Comparison of ENCODE assay signal across 26 cellular contexts in the genomic region with DNA sequence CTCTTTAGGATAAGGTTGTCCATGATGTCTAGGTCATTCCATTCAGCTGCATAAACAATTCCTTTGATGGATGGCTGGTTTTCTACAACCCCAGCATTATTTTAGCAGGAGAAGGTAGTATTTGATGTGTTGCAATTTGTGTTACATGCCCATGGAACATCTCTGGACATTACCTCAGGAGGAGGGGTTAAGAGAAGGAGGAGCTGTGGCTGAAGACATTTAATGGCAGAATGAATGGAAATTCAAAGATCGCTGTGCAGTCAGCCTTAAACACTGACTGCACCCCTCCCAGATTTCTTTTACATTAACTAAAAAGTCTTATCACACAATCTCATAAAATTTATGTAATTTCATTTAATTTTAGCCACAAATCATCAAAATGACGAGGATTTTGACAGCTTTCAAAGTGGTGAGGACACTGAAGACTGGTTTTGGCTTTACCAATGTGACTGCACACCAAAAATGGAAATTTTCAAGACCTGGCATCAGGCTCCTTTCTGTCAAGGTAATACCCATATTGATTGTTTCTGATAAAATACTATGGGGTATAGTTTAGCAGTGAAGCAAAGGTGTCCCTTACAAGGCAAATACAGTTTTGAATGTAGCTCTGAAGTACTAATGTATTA. TPM values are rescaled to one million over a fixed set of nuclear protein-coding genes. Genes with fewer than 3 reads are reported as not detected.
DNase-seq lines count a peak whose midpoint lies in the region; ATAC-seq, FAIRE-seq and TF ChIP-seq lines count a peak whose summit lies in the region.
"Had no signal": no experiment of that assay in that cellular context is flagged by ENCODE, and none has a peak within 500 bp of the region (broad histone marks: within the 10 kb centered on the region; RNA-seq: fewer than 3 reads in every experiment).

CPS1 (plus strand) TSS at position 245 of the 626 bp plus-strand sequence; CDS start at position 380, 135 bp downstream.

- H4K91ac ChIP-seq in H1 (replicated peaks; ENCODE audit: insufficient read length, low read length): peak within 1 kb of the TSS; percentile 55

- H2AFZ ChIP-seq in H1 (ENCODE audit: low read length): no peak within 1 kb of the TSS

- no peak within 1 kb of the TSS for H3K56ac ChIP-seq in H1 (replicated peaks; ENCODE audit: insufficient read length, low read depth, low read length)

- H3K36me3 ChIP-seq in cardiac muscle cell: no peaks in the 10 kb centered on the region
- no peaks in the 10 kb centered on the region for H3K36me3 ChIP-seq in H1 (ENCODE audit: control insufficient read depth in 2 of 4, insufficient read depth in 4 of 4, low read length in 3 of 4)
- peaks cover 0 to 12% (median 0%) of the 10 kb centered on the region in 4 donors for H3K36me3 ChIP-seq in right lobe of liver
- H3K36me3 ChIP-seq: heart left ventricle had no signal

- no peaks in the 10 kb centered on the region for H3K79me2 ChIP-seq in H1 (ENCODE audit: control insufficient read depth in 1 of 2, insufficient read depth in 2 of 2, low read length in 2 of 2)

- POLR2A ChIA-PET in H1 (lab: Charles Lee; ENCODE audit: partially characterized antibody): interaction anchor here (1.1 to 1.4 kb wide), 2 partner anchors 8 to 10 kb away, joined by 3 to 5 read pairs; no protein-coding TSS in a partner anchor

- H3K4me3 ChIP-seq in cardiac muscle cell (no peak within 1 kb of the TSS), right cardiac atrium (ENCODE audit: low read length) (no peak within 1 kb of the TSS), H1 (ENCODE audit: extremely low read depth in 1 of 4, insufficient read depth in 2 of 4, low read depth in 3 of 4, low read length in 4 of 4) (peak within 1 kb of the TSS in 1 of 4 experiments; percentile 5; a peak in 1 of 8 replicates), right lobe of liver (peak within 1 kb of the TSS; percentile 39 to 67 (median 55))
- H3K4me3 ChIP-seq: heart left ventricle, lung had no signal

- H2AK5ac ChIP-seq in H1 (ENCODE audit: low read depth, low read length): no peak within 1 kb of the TSS

- WGBS in right cardiac atrium: 85% methylated on average over 2 of the region's 2 CpGs
- WGBS in H1 (ENCODE audit: extremely low coverage in 1 of 2, insufficient coverage in 1 of 2, insufficient read length in 1 of 2, insufficient replicate concordance in 2 of 2, low coverage in 1 of 2, low lambda C conversion rate in 2 of 2, missing lambda C conversion rate in 1 of 2), 2 experiments: 95% methylated on average over 2 of the region's 2 CpGs; no CpG with 5 or more reads in 1 of the 2 experiments
- WGBS in right lobe of liver (ENCODE audit: insufficient coverage, low coverage, low lambda C conversion rate, missing lambda C conversion rate): 12% methylated on average over 2 of the region's 2 CpGs

- H3K9me3 Mint-ChIP-seq in activated naive CD4-positive, alpha-beta T cell treated with anti-CD3 and anti-CD28 coated beads, Interleukin-2, amount 10 ng/mL, durations not matched to agents 7 days and 5 days: no peaks in the 10 kb centered on the region
- H3K9me3 Mint-ChIP-seq: central memory CD8-positive, alpha-beta T cell; stimulated activated naive CD8-positive, alpha-beta T cell treated with anti-CD3 and anti-CD28 coated beads, Interleukin-15, amount 100 ng/mL, for 72 hours; T-helper 1 cell treated with Interleukin-12 subunit alpha and Interleukin-12 subunit beta and Interleukin-4 antibody, amounts not matched to agents 30 μg/mL and 1 μg/mL, for 36 hours had no signal

- DNase-seq in cardiac muscle cell (ENCODE audit: low read depth in 1 of 2, low spot score in 1 of 2) (no peak), right cardiac atrium (no peak), H1 (ENCODE audit: low read depth in 1 of 2, low spot score in 2 of 2) (no peak), right lobe of liver (peak in 1 of 3 donors; percentile 59), NCI-H82 treated with DMSO at 0.1 percent for 48 hours (lab: John Stamatoyannopoulos, UW; ENCODE audit: unreplicated experiment) (no peak), epidermal melanocyte (ENCODE audit: insufficient read length, low spot score) (no peak)
- DNase-seq in activated naive CD4-positive, alpha-beta T cell treated with anti-CD3 and anti-CD28 coated beads, Interleukin-2, amount 10 ng/mL, durations not matched to agents 7 days and 5 days: no peak
- DNase-seq in stimulated activated naive CD4-positive, alpha-beta T cell (lab: John Stamatoyannopoulos, UW): no peak
- DNase-seq: activated CD4-positive, alpha-beta T cell treated with anti-CD3 and anti-CD28 coated beads, Interleukin-2, amount 50 U/mL, for 1 hour; activated gamma-delta T cell treated with Interleukin-2 at 50 U/mL for 16 hours; GF-D8; heart left ventricle; immature natural killer cell; KBM-7; NCI-H1092; NCI-H2081 treated with DMSO at 0.1 percent for 48 hours; NCI-H446 treated with DMSO at 0.1 percent for 48 hours; stimulated activated CD4-positive, alpha-beta T cell treated with anti-CD3 and anti-CD28 coated beads, Interleukin-2, amount 100 ng/mL, for 48 hours; stimulated activated naive CD8-positive, alpha-beta T cell treated with anti-CD3 and anti-CD28 coated beads, Interleukin-15, amount 100 ng/mL, for 72 hours; trophoblast cell had no signal

- H3K9me3 ChIP-seq in cardiac muscle cell (ENCODE audit: low read depth) (no peaks in the 10 kb centered on the region), right cardiac atrium (ENCODE audit: control insufficient read depth, low read length) (no peaks in the 10 kb centered on the region), H1 (ENCODE audit: insufficient read depth in 2 of 2, low read depth in 1 of 2, low read length in 1 of 2) (no peaks in the 10 kb centered on the region), right lobe of liver (no peaks in the 10 kb centered on the region)
- H3K9me3 ChIP-seq: heart left ventricle had no signal

- no peaks in the 10 kb centered on the region for H3K36me3 Mint-ChIP-seq in activated naive CD4-positive, alpha-beta T cell treated with anti-CD3 and anti-CD28 coated beads, Interleukin-2, amount 10 ng/mL, durations not matched to agents 7 days and 5 days
- H3K36me3 Mint-ChIP-seq: immature natural killer cell had no signal

- H2BK20ac ChIP-seq in H1 (ENCODE audit: low read length): 0 out of 2 replicates have a peak within 1 kb of the TSS, but pooled peaks have one; percentile 11

- H3K27ac ChIP-seq in cardiac muscle cell (no peak within 1 kb of the TSS), right cardiac atrium (ENCODE audit: low read length) (no peak within 1 kb of the TSS), H1 (ENCODE audit: low read depth, low read length) (no peak within 1 kb of the TSS), right lobe of liver (peak within 1 kb of the TSS; percentile 25 to 98 (median 91))
- H3K27ac ChIP-seq: C4-2B, heart left ventricle had no signal

- H3K27me3 Mint-ChIP-seq in activated naive CD4-positive, alpha-beta T cell treated with anti-CD3 and anti-CD28 coated beads, Interleukin-2, amount 10 ng/mL, durations not matched to agents 7 days and 5 days: no peaks in the 10 kb centered on the region
- H3K27me3 Mint-ChIP-seq: central memory CD8-positive, alpha-beta T cell had no signal

- H3K27ac Mint-ChIP-seq in activated naive CD4-positive, alpha-beta T cell treated with anti-CD3 and anti-CD28 coated beads, Interleukin-2, amount 10 ng/mL, durations not matched to agents 7 days and 5 days: no peak within 1 kb of the TSS
- H3K27ac Mint-ChIP-seq: immature natural killer cell; stimulated activated naive CD8-positive, alpha-beta T cell treated with anti-CD3 and anti-CD28 coated beads, Interleukin-15, amount 100 ng/mL, for 72 hours; T-helper 1 cell treated with Interleukin-12 subunit alpha and Interleukin-12 subunit beta and Interleukin-4 antibody, amounts not matched to agents 30 μg/mL and 1 μg/mL, for 36 hours had no signal

- CTCF ChIA-PET in H1 (lab: Charles Lee; ENCODE audit: partially characterized antibody): interaction anchor here (1.4 to 2.5 kb wide), 3 partner anchors 36 to 159 kb away, joined by 3 to 11 read pairs (median 3); no protein-coding TSS in a partner anchor
- CTCF ChIA-PET in activated naive CD4-positive, alpha-beta T cell treated with anti-CD3 and anti-CD28 coated beads, Interleukin-2, amount 10 ng/mL, durations not matched to agents 7 days and 5 days (lab: Charles Lee): no interaction called here

- intact Hi-C loops in right cardiac atrium (cut with DNase I): no loop called here
- intact Hi-C loops in right lobe of liver (cut with DNase I): no loop called here

- H3K4me2 ChIP-seq in H1 (ENCODE audit: insufficient read depth in 1 of 2, low read depth in 2 of 2, low read length in 2 of 2): 0 out of 4 replicates have a peak within 1 kb of the TSS, but pooled peaks of 1 of the 2 experiments have one; percentile 4

- TF ChIP-seq CTCF in cardiac muscle cell (IDR thresholded peaks at IDR 0.05; ENCODE audit: low read depth, low read length) (no peak), H1 (IDR thresholded peaks at IDR 0.05; ENCODE audit: control extremely low read depth in 1 of 3, insufficient read depth in 1 of 3, low read depth in 1 of 3, low read length in 3 of 3) (no peak), right lobe of liver (IDR thresholded peaks at IDR 0.05) (no peak)

- H2BK5ac ChIP-seq in H1 (ENCODE audit: low read depth, low read length): no peak within 1 kb of the TSS

- no peak within 1 kb of the TSS for H3K4me3 Mint-ChIP-seq in activated naive CD4-positive, alpha-beta T cell treated with anti-CD3 and anti-CD28 coated beads, Interleukin-2, amount 10 ng/mL, durations not matched to agents 7 days and 5 days
- H3K4me3 Mint-ChIP-seq: central memory CD8-positive, alpha-beta T cell; immature natural killer cell; stimulated activated naive CD8-positive, alpha-beta T cell treated with anti-CD3 and anti-CD28 coated beads, Interleukin-15, amount 100 ng/mL, for 72 hours; T-helper 1 cell treated with Interleukin-12 subunit alpha and Interleukin-12 subunit beta and Interleukin-4 antibody, amounts not matched to agents 30 μg/mL and 1 μg/mL, for 36 hours had no signal

- H3K23me2 ChIP-seq in H1 (ENCODE audit: low read depth, low read length): no peaks in the 10 kb centered on the region

- H2BK120ac ChIP-seq in H1 (replicated peaks; ENCODE audit: low read depth, low read length): no peak within 1 kb of the TSS

- H3K27me3 ChIP-seq in cardiac muscle cell: no peaks in the 10 kb centered on the region
- no peaks in the 10 kb centered on the region for H3K27me3 ChIP-seq in right cardiac atrium (ENCODE audit: control insufficient read depth, insufficient read depth)
- H3K27me3 ChIP-seq in H1 (replicated peaks in 1 of 4; ENCODE audit: control insufficient read depth in 3 of 4, extremely low read depth in 1 of 4, insufficient read depth in 3 of 4, low read length in 3 of 4): no peaks in the 10 kb centered on the region
- no peaks in the 10 kb centered on the region for H3K27me3 ChIP-seq in right lobe of liver
- H3K27me3 ChIP-seq: heart left ventricle had no signal

- peak within 1 kb of the TSS; percentile 18; the same call in 1 of the 2 replicates for H2BK12ac ChIP-seq in H1 (ENCODE audit: low read depth, low read length)

- H3K4me1 Mint-ChIP-seq in activated naive CD4-positive, alpha-beta T cell treated with anti-CD3 and anti-CD28 coated beads, Interleukin-2, amount 10 ng/mL, durations not matched to agents 7 days and 5 days: no peaks in the 10 kb centered on the region
- H3K4me1 Mint-ChIP-seq: central memory CD8-positive, alpha-beta T cell; immature natural killer cell; stimulated activated naive CD8-positive, alpha-beta T cell treated with anti-CD3 and anti-CD28 coated beads, Interleukin-15, amount 100 ng/mL, for 72 hours had no signal

- H3K14ac ChIP-seq in H1 (ENCODE audit: insufficient read length): no peak within 1 kb of the TSS

- H3K79me1 ChIP-seq in H1 (ENCODE audit: low read depth, low read length): no peaks in the 10 kb centered on the region

- H3K23ac ChIP-seq in H1 (ENCODE audit: insufficient read length): peak within 1 kb of the TSS; percentile 59

- H4K8ac ChIP-seq in H1 (ENCODE audit: extremely low read depth, insufficient read depth, low read length): no peak within 1 kb of the TSS

- no peak within 1 kb of the TSS; the same call in 1 of the 2 replicates for H3K18ac ChIP-seq in H1 (ENCODE audit: extremely low read depth, low read length)

- H4K5ac ChIP-seq in H1 (ENCODE audit: insufficient read length, low read depth, low read length): no peak within 1 kb of the TSS

- TF ChIP-seq RAD21 in H1 (IDR thresholded peaks at IDR 0.05 in 1 of 2, conservative IDR thresholded peaks at IDR 0.05 in 1 of 2; ENCODE audit: low read depth in 2 of 2, low read length in 2 of 2): no peak

- peaks cover 6% of the 10 kb centered on the region for H3K4me1 ChIP-seq in cardiac muscle cell (ENCODE audit: low read depth)
- no peaks in the 10 kb centered on the region for H3K4me1 ChIP-seq in right cardiac atrium (ENCODE audit: control insufficient read depth, insufficient read depth, low read length)
- peaks cover 0 to 5% (median 2%) of the 10 kb centered on the region in 4 experiments; a peak in 3 of 7 replicates for H3K4me1 ChIP-seq in H1 (replicated peaks in 1 of 4; ENCODE audit: control insufficient read depth in 3 of 4, insufficient read depth in 4 of 4, low read length in 3 of 4)
- peaks cover 0 to 13% (median 2%) of the 10 kb centered on the region in 4 donors for H3K4me1 ChIP-seq in right lobe of liver

- FAIRE-seq in H1 (lab: Jason Lieb, UNC): no peak
- FAIRE-seq: A204.1 had no signal

- no peak for TF ChIP-seq EP300 in H1 (IDR thresholded peaks at IDR 0.05; ENCODE audit: borderline replicate concordance in 1 of 2, low read depth in 2 of 2, low read length in 2 of 2)

- ATAC-seq in right cardiac atrium (no peak), right lobe of liver (peak; percentile 60 to 83 (median 75))
- ATAC-seq: heart left ventricle; Right ventricle myocardium inferior; stimulated activated naive CD8-positive, alpha-beta T cell treated with anti-CD3 and anti-CD28 coated beads, Interleukin-15, amount 100 ng/mL, for 72 hours had no signal

- no peak within 1 kb of the TSS for H3K9ac ChIP-seq in H1 (replicated peaks in 1 of 4; ENCODE audit: extremely low read depth in 1 of 4, low read depth in 3 of 4, low read length in 3 of 4)

- no peak within 1 kb of the TSS for H3K4ac ChIP-seq in H1 (replicated peaks; ENCODE audit: insufficient read length, low read depth, low read length)

- TF ChIP-seq POLR2A in H1 (IDR thresholded peaks at IDR 0.05; ENCODE audit: control extremely low read depth in 1 of 2, low read depth in 2 of 2, low read length in 2 of 2) (no peak), right lobe of liver (IDR thresholded peaks at IDR 0.05) (peak; percentile 94)

- no peak within 1 kb of the TSS for H2BK15ac ChIP-seq in H1 (ENCODE audit: low read length)

- H4K20me1 ChIP-seq in H1 (replicated peaks in 1 of 2; ENCODE audit: control insufficient read depth in 1 of 2, insufficient read depth in 2 of 2, low read length in 2 of 2): no peaks in the 10 kb centered on the region

RNA-seq across cellular contexts. Expression of gene CPS1, which starts in this region (rescaled TPM):
- total RNA-seq in cardiac muscle cell: 139 and 172 TPM in 2 replicates
- polyA plus RNA-seq in cardiac muscle cell: 193 and 230 TPM in 2 replicates
- total RNA-seq in right cardiac atrium: 1 to 10 TPM; 2.5 to 5.4 (median 3.7) TPM
- 1.2 TPM for polyA plus RNA-seq in right cardiac atrium
- total RNA-seq in H1 (2021; fragmentation: NEBNext Ultra II Directional; extraction: Animal tissue kit (Norgen Biotek cat#: 25700)): 15.7 and 16.4 TPM in 2 replicates
- polyA plus RNA-seq in H1 (2011; rRNA removed): 6.6 and 7.9 TPM in 2 replicates
- polyA plus RNA-seq in H1 (2011; cell fraction: cytosol; rRNA removed): 11.3 TPM
- polyA plus RNA-seq in H1 (2011; cell fraction: nucleus; rRNA removed): 13.8 TPM
- 5.8 to 9.7 TPM (median 8.2 TPM) in 4 replicates for polyA plus RNA-seq in H1 (2012, experiment 1 of 2)
- polyA plus RNA-seq in H1 (2012, experiment 2 of 2): 1.1 TPM
- 16.4 TPM for polyA plus RNA-seq in H1 (2013, experiment 1 of 2)
- 16.3 TPM for polyA plus RNA-seq in H1 (2013, experiment 2 of 2)
- 37.4 and 44.8 TPM in 2 replicates for polyA minus RNA-seq in H1 (2011; rRNA and poly(A)+ RNA removed)
- polyA minus RNA-seq in H1 (2011; cell fraction: cytosol; rRNA and poly(A)+ RNA removed): 25.8 TPM
- 60.3 TPM for polyA minus RNA-seq in H1 (2011; cell fraction: nucleus; rRNA and poly(A)+ RNA removed)
- total RNA-seq in right lobe of liver: 1,000 to 10,000 TPM; 1,066 to 2,150 (median 1,343) TPM
- polyA plus RNA-seq: immature natural killer cell had no signal

Comparison
In these comparisons a context has a peak if more than half of its experiments do, and no peak if none do; other contexts are left out.
1. RNA of gene CPS1 (polyA plus RNA-seq): 193 to 230 TPM in cardiac muscle cell; 1.1 to 16.4 TPM in H1 and 1.2 TPM in right cardiac atrium (single experiment); every median in the first group is over 10 times any median in the second.
2. H3K27ac ChIP-seq: peak in right lobe of liver (3 of 3); none in cardiac muscle cell (single experiment), right cardiac atrium (single experiment) and H1 (single experiment).
3. H3K4me3 ChIP-seq: peak in right lobe of liver (3 of 3); none in cardiac muscle cell (single experiment) and right cardiac atrium (single experiment).
4. ATAC-seq: peak in right lobe of liver (4 of 4); none in right cardiac atrium (0 of 2).